ENCODE assay signal across 30 cellular contexts in the genomic region with DNA sequence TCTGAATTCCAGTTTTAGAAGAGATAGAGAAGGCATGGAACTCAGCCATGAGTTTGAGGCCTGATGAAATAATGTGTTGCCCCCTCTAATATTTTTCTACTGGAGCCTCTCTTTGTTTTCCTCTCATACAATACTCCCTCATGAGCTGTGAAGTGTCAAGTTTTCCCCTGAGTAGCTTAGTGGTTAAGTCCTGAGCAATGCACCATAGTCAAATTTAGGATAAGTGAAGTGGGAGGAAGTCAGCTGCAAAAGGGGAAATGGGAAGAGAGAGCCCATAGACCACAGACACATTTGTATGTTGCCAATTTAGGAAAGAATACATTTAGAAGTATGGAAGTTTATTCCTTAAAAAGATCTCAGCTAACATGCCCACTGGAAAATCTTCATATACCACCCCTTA.
A peak's percentile ranks its signal among the peaks of the same experiment; 100 is the strongest.
DNase-seq lines count a peak whose midpoint lies in the region; ATAC-seq and TF ChIP-seq lines count a peak whose summit lies in the region.
"Had no signal": no experiment of that assay in that cellular context is flagged by ENCODE, and none has a peak within 500 bp of the region (broad histone marks: within the 10 kb centered on the region; RNA-seq: fewer than 3 reads in every experiment).

No MANE protein-coding gene starts in this region.

- H3K9me3 ChIP-seq in mammary epithelial cell (replicated peaks; ENCODE audit: insufficient read depth, low read length), result no peaks in the 10 kb centered on the region
- no peaks in the 10 kb centered on the region for H3K9me3 ChIP-seq in breast epithelium
- H3K9me3 ChIP-seq in testis, result no peaks in the 10 kb centered on the region
- H3K9me3 ChIP-seq in MG63, result no peaks in the 10 kb centered on the region
- H3K9me3 ChIP-seq: A549, Caco-2, ovary, thyroid gland had no signal

- H2AFZ ChIP-seq in mammary epithelial cell (ENCODE audit: low read depth, low read length), result peak overlapping the region; percentile 32

- no peaks in the 10 kb centered on the region for H3K4me1 Mint-ChIP-seq in activated CD4-positive, alpha-beta T cell treated with anti-CD3 and anti-CD28 coated beads for 36 hours
- H3K4me1 Mint-ChIP-seq: activated naive CD4-positive, alpha-beta T cell treated with anti-CD3 and anti-CD28 coated beads, Interleukin-2, amount 10 ng/mL, durations not matched to agents 7 days and 5 days; stimulated activated naive CD8-positive, alpha-beta T cell treated with anti-CD3 and anti-CD28 coated beads, Interleukin-15, amount 100 ng/mL, for 72 hours had no signal

- H3K27me3 ChIP-seq in mammary epithelial cell (ENCODE audit: insufficient read depth, low read length) (no peaks in the 10 kb centered on the region), breast epithelium (no peaks in the 10 kb centered on the region), brain microvascular endothelial cell (replicated peaks) (no peaks in the 10 kb centered on the region), testis (no peaks in the 10 kb centered on the region), MG63 (no peaks in the 10 kb centered on the region)
- H3K27me3 ChIP-seq: ovary, thyroid gland had no signal

- H3K9me3 Mint-ChIP-seq in activated CD4-positive, alpha-beta T cell treated with anti-CD3 and anti-CD28 coated beads for 36 hours (ENCODE audit: low read depth), result no peaks in the 10 kb centered on the region
- H3K9me3 Mint-ChIP-seq: activated CD4-positive, alpha-beta memory T cell treated with anti-CD3 and anti-CD28 coated beads for 36 hours; activated naive CD4-positive, alpha-beta T cell treated with anti-CD3 and anti-CD28 coated beads, Interleukin-2, amount 10 ng/mL, durations not matched to agents 7 days and 5 days; activated T-helper 1 cell treated with anti-CD3 and anti-CD28 coated beads, Interleukin-12 subunit alpha, Interleukin-12 subunit beta, Interleukin-2, Interleukin-4 antibody, amounts not matched to agents 30 ng/mL and 10 ng/mL and 1 ng/mL, durations not matched to agents 14 hours and 24 hours and 36 hours; natural killer cell treated with Interleukin-12 subunit alpha and Interleukin-12 subunit beta and Interleukin-15 and Interleukin-18, amount 100 ng/mL, for 72 hours; stimulated activated naive CD8-positive, alpha-beta T cell treated with anti-CD3 and anti-CD28 coated beads, Interleukin-15, amount 100 ng/mL, for 72 hours had no signal

- CTCF ChIA-PET in mammary epithelial cell (lab: Charles Lee; ENCODE audit: low non-redundant PET), result no interaction called here
- CTCF ChIA-PET in activated CD4-positive, alpha-beta T cell treated with anti-CD3 and anti-CD28 coated beads for 36 hours (lab: Charles Lee), result no interaction called here

- H3K36me3 Mint-ChIP-seq in activated CD4-positive, alpha-beta T cell treated with anti-CD3 and anti-CD28 coated beads for 36 hours (ENCODE audit: low read depth), result no peaks in the 10 kb centered on the region
- H3K36me3 Mint-ChIP-seq: activated CD4-positive, alpha-beta memory T cell treated with anti-CD3 and anti-CD28 coated beads for 36 hours; activated naive CD4-positive, alpha-beta T cell treated with anti-CD3 and anti-CD28 coated beads, Interleukin-2, amount 10 ng/mL, durations not matched to agents 7 days and 5 days; natural killer cell treated with Interleukin-12 subunit alpha and Interleukin-12 subunit beta and Interleukin-15 and Interleukin-18, amount 100 ng/mL, for 72 hours had no signal

- no peak for ATAC-seq in activated CD4-positive, alpha-beta T cell treated with anti-CD3 and anti-CD28 coated beads for 36 hours
- ATAC-seq: A549; HCT116; natural killer cell treated with Interleukin-12 subunit alpha and Interleukin-12 subunit beta and Interleukin-15 and Interleukin-18, amount 100 ng/mL, for 72 hours; stimulated activated naive CD8-positive, alpha-beta T cell treated with anti-CD3 and anti-CD28 coated beads, Interleukin-15, amount 100 ng/mL, for 72 hours had no signal

- H3K27ac ChIP-seq in mammary epithelial cell (ENCODE audit: insufficient read depth, low read depth, low read length) (no peak overlapping the region), breast epithelium (no peak overlapping the region), brain microvascular endothelial cell (peak overlapping the region; percentile 88), testis (no peak overlapping the region)
- H3K27ac ChIP-seq: A549, ovary, thyroid gland had no signal

- intact Hi-C loops in mammary epithelial cell (cut with micrococcal nuclease) (no loop called here), breast epithelium (cut with DNase I; ENCODE audit: low total_unique reads) (no loop called here), testis (cut with DNase I; ENCODE audit: low total_unique reads) (no loop called here)
- intact Hi-C loops in activated CD4-positive, alpha-beta T cell treated with anti-CD3 and anti-CD28 coated beads for 36 hours (cut with DNase I, micrococcal nuclease), result no loop called here

- H3K79me2 ChIP-seq in mammary epithelial cell (ENCODE audit: insufficient read depth, low read length), result no peaks in the 10 kb centered on the region

- dilution Hi-C loops in mammary epithelial cell (cut with HindIII; ENCODE audit: low sequenced_read_pairs), result no loop called here

- H3K36me3 ChIP-seq in mammary epithelial cell (ENCODE audit: insufficient read depth, low read length) (no peaks in the 10 kb centered on the region), breast epithelium (no peaks in the 10 kb centered on the region), brain microvascular endothelial cell (replicated peaks) (no peaks in the 10 kb centered on the region), testis (ENCODE audit: low read depth, missing control alignments) (no peaks in the 10 kb centered on the region), MG63 (no peaks in the 10 kb centered on the region)
- H3K36me3 ChIP-seq: ovary, thyroid gland had no signal

- no peak for TF ChIP-seq CTCF in mammary epithelial cell (conservative IDR thresholded peaks at IDR 0.05 in 1 of 2, IDR thresholded peaks at IDR 0.05 in 1 of 2; ENCODE audit: extremely low read depth in 1 of 2, insufficient read depth in 1 of 2, low read depth in 1 of 2, low read length in 2 of 2)
- TF ChIP-seq CTCF in breast epithelium (IDR thresholded peaks at IDR 0.05), result no peak
- no peak for TF ChIP-seq CTCF in brain microvascular endothelial cell (IDR thresholded peaks at IDR 0.05; ENCODE audit: low read depth, low read length, missing control alignments)
- TF ChIP-seq CTCF in testis (IDR thresholded peaks at IDR 0.05), result no peak

- no peak for DNase-seq in mammary epithelial cell
- DNase-seq in breast epithelium (ENCODE audit: low spot score in 2 of 2), result no peak
- peak; percentile 21 to 43 for DNase-seq in NOMO-1 (lab: John Stamatoyannopoulos, UW; ENCODE audit: unreplicated experiment in 2 of 2)
- no peak for DNase-seq in brain microvascular endothelial cell
- DNase-seq in testis, result no peak
- no peak for DNase-seq in T-helper 9 cell
- no peak for DNase-seq in activated CD4-positive, alpha-beta T cell treated with anti-CD3 and anti-CD28 coated beads for 36 hours
- DNase-seq in MG63, result no peak
- DNase-seq: activated CD4-positive, alpha-beta memory T cell treated with anti-CD3 and anti-CD28 coated beads for 36 hours; activated CD4-positive, CD25-positive, alpha-beta regulatory T cell; activated CD8-positive, alpha-beta memory T cell treated with anti-CD3 and anti-CD28 coated beads, Interleukin-2, amount 50 U/mL, for 4 hours; activated naive CD4-positive, alpha-beta T cell treated with anti-CD3 and anti-CD28 coated beads, Interleukin-2, amount 10 ng/mL, durations not matched to agents 7 days and 5 days; Caco-2; DMS79 treated with DMSO at 0.1 percent for 48 hours; glutamatergic neuron; islet precursor cell; KG1; NCI-H1092; NCI-H187; NCI-H2227 treated with DMSO at 0.1 percent for 48 hours; NCI-H526 treated with DMSO at 0.1 percent for 48 hours; ovary; stimulated activated CD8-positive, alpha-beta memory T cell treated with anti-CD3 and anti-CD28 coated beads, Interleukin-4, amount 100 ng/mL, for 48 hours; stimulated activated naive CD8-positive, alpha-beta T cell treated with anti-CD3 and anti-CD28 coated beads, Interleukin-15, amount 100 ng/mL, for 72 hours; thyroid gland had no signal

- no peak overlapping the region for H3K4me2 ChIP-seq in mammary epithelial cell (ENCODE audit: insufficient read depth, low read depth, low read length)
- H3K4me2 ChIP-seq: A549 had no signal

- H3K4me1 ChIP-seq in mammary epithelial cell (ENCODE audit: insufficient read depth, low read length), result peaks cover 23% of the 10 kb centered on the region
- H3K4me1 ChIP-seq in breast epithelium, result no peaks in the 10 kb centered on the region
- no peaks in the 10 kb centered on the region for H3K4me1 ChIP-seq in testis
- H3K4me1 ChIP-seq: A549, Caco-2, thyroid gland had no signal

- in situ Hi-C loops in mammary epithelial cell (cut with MboI; ENCODE audit: low sequenced_read_pairs in 2 of 2), result no loop called here
- in situ Hi-C loops in brain microvascular endothelial cell (cut with HindIII; ENCODE audit: low pct_ligation_motif_present, low sequenced_read_pairs), result no loop called here

- no TSS peak for BruUV-seq in mammary epithelial cell (replicated peaks; lab: Mats Ljungman, UMichigan)

- H4K20me1 ChIP-seq in mammary epithelial cell (ENCODE audit: insufficient read depth, low read length), result no peaks in the 10 kb centered on the region

- H3K4me3 Mint-ChIP-seq in activated CD4-positive, alpha-beta T cell treated with anti-CD3 and anti-CD28 coated beads for 36 hours, result no peak overlapping the region
- H3K4me3 Mint-ChIP-seq: activated CD4-positive, alpha-beta memory T cell treated with anti-CD3 and anti-CD28 coated beads for 36 hours; activated naive CD4-positive, alpha-beta T cell treated with anti-CD3 and anti-CD28 coated beads, Interleukin-2, amount 10 ng/mL, durations not matched to agents 7 days and 5 days; activated T-helper 1 cell treated with anti-CD3 and anti-CD28 coated beads, Interleukin-12 subunit alpha, Interleukin-12 subunit beta, Interleukin-2, Interleukin-4 antibody, amounts not matched to agents 30 ng/mL and 10 ng/mL and 1 ng/mL, durations not matched to agents 14 hours and 24 hours and 36 hours; natural killer cell treated with Interleukin-12 subunit alpha and Interleukin-12 subunit beta and Interleukin-15 and Interleukin-18, amount 100 ng/mL, for 72 hours; stimulated activated naive CD8-positive, alpha-beta T cell treated with anti-CD3 and anti-CD28 coated beads, Interleukin-15, amount 100 ng/mL, for 72 hours had no signal

- peaks cover 2% of the 10 kb centered on the region for H3K27me3 Mint-ChIP-seq in activated CD4-positive, alpha-beta T cell treated with anti-CD3 and anti-CD28 coated beads for 36 hours
- H3K27me3 Mint-ChIP-seq: activated CD4-positive, alpha-beta memory T cell treated with anti-CD3 and anti-CD28 coated beads for 36 hours; activated naive CD4-positive, alpha-beta T cell treated with anti-CD3 and anti-CD28 coated beads, Interleukin-2, amount 10 ng/mL, durations not matched to agents 7 days and 5 days; natural killer cell treated with Interleukin-12 subunit alpha and Interleukin-12 subunit beta and Interleukin-15 and Interleukin-18, amount 100 ng/mL, for 72 hours; stimulated activated naive CD8-positive, alpha-beta T cell treated with anti-CD3 and anti-CD28 coated beads, Interleukin-15, amount 100 ng/mL, for 72 hours had no signal

- POLR2A ChIA-PET in activated CD4-positive, alpha-beta T cell treated with anti-CD3 and anti-CD28 coated beads for 36 hours (lab: Charles Lee), result no interaction called here

- H3K27ac Mint-ChIP-seq in activated CD4-positive, alpha-beta T cell treated with anti-CD3 and anti-CD28 coated beads for 36 hours, result no peak overlapping the region
- H3K27ac Mint-ChIP-seq: activated CD4-positive, alpha-beta memory T cell treated with anti-CD3 and anti-CD28 coated beads for 36 hours; activated naive CD4-positive, alpha-beta T cell treated with anti-CD3 and anti-CD28 coated beads, Interleukin-2, amount 10 ng/mL, durations not matched to agents 7 days and 5 days; activated T-helper 1 cell treated with anti-CD3 and anti-CD28 coated beads, Interleukin-12 subunit alpha, Interleukin-12 subunit beta, Interleukin-2, Interleukin-4 antibody, amounts not matched to agents 30 ng/mL and 10 ng/mL and 1 ng/mL, durations not matched to agents 14 hours and 24 hours and 36 hours; natural killer cell treated with Interleukin-12 subunit alpha and Interleukin-12 subunit beta and Interleukin-15 and Interleukin-18, amount 100 ng/mL, for 72 hours; stimulated activated naive CD8-positive, alpha-beta T cell treated with anti-CD3 and anti-CD28 coated beads, Interleukin-15, amount 100 ng/mL, for 72 hours had no signal

- H3K9ac ChIP-seq in mammary epithelial cell (ENCODE audit: insufficient read depth, low read length), result no peak overlapping the region

- H3K4me3 ChIP-seq in mammary epithelial cell (replicated peaks in 1 of 3; ENCODE audit: insufficient read depth in 1 of 3, low read depth in 2 of 3, low read length in 3 of 3) (no peak overlapping the region), breast epithelium (no peak overlapping the region), brain microvascular endothelial cell (ENCODE audit: low read depth, low read length) (no peak overlapping the region), testis (no peak overlapping the region), MG63 (no peak overlapping the region)
- H3K4me3 ChIP-seq: A549, ovary, skin epidermis, thyroid gland had no signal

- TF ChIP-seq POLR2A in breast epithelium (IDR thresholded peaks at IDR 0.05) (no peak), testis (IDR thresholded peaks at IDR 0.05) (no peak)

Comparison
In these comparisons a context has a peak if more than half of its experiments do, and no peak if none do; other contexts are left out.
1. DNase-seq: peak in NOMO-1 (2 of 2); none in mammary epithelial cell (single experiment), breast epithelium (0 of 2), brain microvascular endothelial cell (single experiment), testis (single experiment), T-helper 9 cell (single experiment), activated CD4-positive, alpha-beta T cell treated with anti-CD3 and anti-CD28 coated beads for 36 hours (single experiment) and MG63 (single experiment).